In the genomic region with DNA sequence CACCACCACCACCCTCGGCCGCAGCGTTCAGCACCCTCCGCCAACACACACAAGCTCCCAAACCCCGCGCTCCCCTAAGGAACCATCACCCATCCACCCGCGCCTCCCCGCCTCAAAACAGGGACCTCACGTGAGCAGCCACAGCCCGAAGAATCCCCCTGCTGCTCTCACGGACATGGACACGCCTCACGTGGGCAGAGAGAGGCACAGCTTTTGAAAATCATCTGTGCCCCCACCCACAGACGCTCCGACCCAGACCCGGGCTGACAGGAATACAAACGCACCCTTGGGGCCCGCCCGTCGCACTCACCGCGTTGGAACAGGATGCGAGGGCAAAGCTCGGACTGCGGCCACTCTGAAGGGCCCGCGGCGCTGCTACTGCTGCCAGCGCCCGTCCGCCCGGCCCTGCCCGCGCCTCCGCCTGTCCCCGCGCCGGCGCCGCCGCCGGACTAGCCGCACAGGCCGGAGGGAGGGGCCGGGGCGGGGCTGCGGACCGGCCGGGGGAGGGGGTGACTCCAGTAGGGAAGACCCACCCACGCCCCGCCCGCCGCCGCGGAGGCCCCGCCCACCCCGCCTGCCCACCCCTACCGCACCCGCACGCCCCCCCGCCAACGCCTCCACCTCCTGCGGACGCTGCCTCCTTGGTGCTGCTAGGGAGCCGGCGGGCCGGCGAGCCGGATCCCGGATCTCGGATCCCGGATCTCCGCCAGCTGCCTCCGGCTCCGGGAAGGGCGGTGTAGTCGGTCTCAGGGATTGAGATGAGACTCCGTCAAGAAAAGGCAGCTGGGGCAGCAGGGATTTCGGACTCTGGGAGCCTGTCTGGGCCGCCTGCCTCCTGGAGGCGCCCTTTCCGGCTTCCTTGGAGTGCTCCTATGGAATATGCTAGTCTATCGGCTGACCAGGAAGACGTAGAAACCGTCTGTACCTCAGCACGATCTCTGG, we compare ENCODE assay signal across 8 cellular contexts. TPM values are rescaled to one million over a fixed set of nuclear protein-coding genes. Genes with fewer than 3 reads are reported as not detected.
DNase-seq lines count a peak whose midpoint lies in the region; ATAC-seq and FAIRE-seq lines count a peak whose summit lies in the region.

Gene TRIM3 (minus strand): TSS at position 461 of the 942 bp plus-strand sequence. CDS start 8,246 bp downstream, outside the sequence.

- peak within 1 kb of the TSS; percentile 37 for H3K4me3 ChIP-seq in endocrine pancreas (ENCODE audit: control insufficient read depth, insufficient read depth, low read length)

- H3K4me1 Mint-ChIP-seq in activated CD8-positive, alpha-beta memory T cell treated with anti-CD3 and anti-CD28 coated beads, Interleukin-2, amount 10 ng/mL, durations not matched to agents 7 days and 5 days: peaks cover 12% of the 10 kb centered on the region

- H3K36me3 ChIP-seq in endocrine pancreas (ENCODE audit: control insufficient read depth, insufficient read depth, low read length): no peaks in the 10 kb centered on the region

- H3K4me1 ChIP-seq in endocrine pancreas (ENCODE audit: control insufficient read depth, insufficient read depth, low read length): no peaks in the 10 kb centered on the region

- CTCF ChIA-PET in activated CD8-positive, alpha-beta memory T cell treated with anti-CD3 and anti-CD28 coated beads, Interleukin-2, amount 10 ng/mL, durations not matched to agents 7 days and 5 days (lab: Charles Lee): interaction anchor here (0.9 to 4.3 kb wide), 4 partner anchors 30 to 99 kb away, joined by 4 to 19 read pairs (median 12); partner anchors contain the start of gene APBB1

- H3K27ac Mint-ChIP-seq in activated CD8-positive, alpha-beta memory T cell treated with anti-CD3 and anti-CD28 coated beads, Interleukin-2, amount 10 ng/mL, durations not matched to agents 7 days and 5 days: peak within 1 kb of the TSS; percentile 31

- H3K9me3 ChIP-seq in endocrine pancreas (ENCODE audit: control insufficient read depth, low read length): no peaks in the 10 kb centered on the region

- peak within 1 kb of the TSS; percentile 80 for H3K4me3 Mint-ChIP-seq in activated CD8-positive, alpha-beta memory T cell treated with anti-CD3 and anti-CD28 coated beads, Interleukin-2, amount 10 ng/mL, durations not matched to agents 7 days and 5 days

- H3K27me3 ChIP-seq in endocrine pancreas (ENCODE audit: control insufficient read depth, insufficient read depth, low read length): no peaks in the 10 kb centered on the region

- DNase-seq in AML-193 (lab: John Stamatoyannopoulos, UW) (peak; percentile 31 to 43), GM19239 (ENCODE audit: insufficient read length, low spot score) (peak; percentile 79), NCI-H82 (lab: John Stamatoyannopoulos, UW) (peak; percentile 91), mesenteric fat pad (ENCODE audit: low spot score) (peak; percentile 95)
- DNase-seq in activated CD8-positive, alpha-beta memory T cell treated with anti-CD3 and anti-CD28 coated beads, Interleukin-2, amount 10 ng/mL, durations not matched to agents 7 days and 5 days: peak; percentile 75
- peak; percentile 48 for DNase-seq in stimulated activated CD8-positive, alpha-beta memory T cell treated with anti-CD3 and anti-CD28 coated beads, Interleukin-15, amount 100 ng/mL, for 1 hour (ENCODE audit: low read depth)

- peaks cover 5% of the 10 kb centered on the region for H3K36me3 Mint-ChIP-seq in activated CD8-positive, alpha-beta memory T cell treated with anti-CD3 and anti-CD28 coated beads, Interleukin-2, amount 10 ng/mL, durations not matched to agents 7 days and 5 days

- no peak for FAIRE-seq in GM19239 (lab: Jason Lieb, UNC)

- H3K9ac ChIP-seq in endocrine pancreas (ENCODE audit: control insufficient read depth, insufficient read depth, low read length): peak within 1 kb of the TSS; percentile 58

- ATAC-seq in HG03469 (IDR thresholded peaks at IDR 0.05; ENCODE audit: unreplicated experiment): peak; percentile 36
- ATAC-seq in activated CD8-positive, alpha-beta memory T cell treated with anti-CD3 and anti-CD28 coated beads, Interleukin-2, amount 10 ng/mL, durations not matched to agents 7 days and 5 days: peak; percentile 82

- no peaks in the 10 kb centered on the region for H3K9me3 Mint-ChIP-seq in activated CD8-positive, alpha-beta memory T cell treated with anti-CD3 and anti-CD28 coated beads, Interleukin-2, amount 10 ng/mL, durations not matched to agents 7 days and 5 days (ENCODE audit: low read depth)

- H3K27me3 Mint-ChIP-seq in activated CD8-positive, alpha-beta memory T cell treated with anti-CD3 and anti-CD28 coated beads, Interleukin-2, amount 10 ng/mL, durations not matched to agents 7 days and 5 days: no peaks in the 10 kb centered on the region

RNA-seq across cellular contexts. Expression of gene TRIM3, which starts in this region (rescaled TPM):
- 1 to 10 TPM; 4.8 to 5.1 TPM for total RNA-seq in activated CD8-positive, alpha-beta memory T cell treated with anti-CD3 and anti-CD28 coated beads, Interleukin-2, amount 10 ng/mL, durations not matched to agents 7 days and 5 days
- total RNA-seq in mesenteric fat pad: 20.5 TPM

Comparison
In these comparisons a context has a peak if more than half of its experiments do, and no peak if none do; other contexts are left out.
1. Peak in every context shown above with its lines: DNase-seq, ATAC-seq and H3K4me3 ChIP-seq.
2. DNase-seq: peak in every context shown above with its lines; median percentile 95 in mesenteric fat pad; 91 in NCI-H82; 79 in GM19239; 75 in activated CD8-positive, alpha-beta memory T cell treated with anti-CD3 and anti-CD28 coated beads, Interleukin-2, amount 10 ng/mL, durations not matched to agents 7 days and 5 days; 48 in stimulated activated CD8-positive, alpha-beta memory T cell treated with anti-CD3 and anti-CD28 coated beads, Interleukin-15, amount 100 ng/mL, for 1 hour; 37 in AML-193.